Comparison of ENCODE assay signal across 8 cellular contexts in genomic region chr3:186570941-186571643, GRCh38. TPM values are rescaled to one million over a fixed set of nuclear protein-coding genes. Genes with fewer than 3 reads are reported as not detected.
DNase-seq lines count a peak whose midpoint lies in the region; ATAC-seq, FAIRE-seq and TF ChIP-seq lines count a peak whose summit lies in the region.

No MANE protein-coding gene starts in this region.

- peak overlapping the region; percentile 99 for H3K27ac Mint-ChIP-seq in mesothelial cell of epicardium

- intact Hi-C loops in breast epithelium (cut with DNase I; ENCODE audit: low total_unique reads), result no loop called here

- FAIRE-seq in A549 (lab: Jason Lieb, UNC), result no peak

- H3K9ac ChIP-seq in HUES48 (ENCODE audit: low read depth, low read length), result peak overlapping the region; percentile 79

- H3K27ac ChIP-seq in A549, result peak overlapping the region; percentile 89 to 90
- H3K27ac ChIP-seq in HUES48 (ENCODE audit: low read depth, low read length), result peak overlapping the region; percentile 76
- peak overlapping the region; percentile 93 to 96 for H3K27ac ChIP-seq in breast epithelium

- H3K27me3 Mint-ChIP-seq in mesothelial cell of epicardium (ENCODE audit: low read depth), result no peaks in the 10 kb centered on the region

- H3K27me3 ChIP-seq in HUES48 (ENCODE audit: control insufficient read depth, insufficient read depth, low read length) (no peaks in the 10 kb centered on the region), breast epithelium (no peaks in the 10 kb centered on the region)

- no peak for ATAC-seq in A549

- peaks cover 9% of the 10 kb centered on the region for H3K36me3 Mint-ChIP-seq in mesothelial cell of epicardium

- H3K4me3 ChIP-seq in A549, result peak overlapping the region; percentile 85
- peak overlapping the region; percentile 71 for H3K4me3 ChIP-seq in HUES48 (ENCODE audit: low read depth, low read length)
- peak overlapping the region; percentile 80 to 96 (median 92) for H3K4me3 ChIP-seq in breast epithelium

- no peak for TF ChIP-seq RAD21 in A549 (conservative IDR thresholded peaks at IDR 0.05 in 1 of 2, IDR thresholded peaks at IDR 0.05 in 1 of 2)

- H3K4me2 ChIP-seq in A549, result peak overlapping the region; percentile 99

- CTCF ChIA-PET in A549 (lab: Yijun Ruan, JAX), result interaction anchor here (1.5 to 8.0 kb wide), 3 partner anchors 16 to 251 kb away, joined by 4 to 48 read pairs (median 5); partner anchors contain the start of gene AHSG

- H3K4me1 ChIP-seq in A549 (peaks cover 15% of the 10 kb centered on the region; the same call in 2 of the 3 replicates), HUES48 (ENCODE audit: control insufficient read depth, insufficient read depth, low read length) (peaks cover 11% of the 10 kb centered on the region), breast epithelium (peaks cover 4 to 5% of the 10 kb centered on the region in 2 donors)

- POLR2A ChIA-PET in A549 (lab: Yijun Ruan, JAX), result interaction anchor here (0.8 to 1.6 kb wide), 5 partner anchors 16 to 256 kb away, joined by 3 to 24 read pairs (median 5); partner anchors contain the start of gene EIF4A2

- H3K9me3 ChIP-seq in A549 (no peaks in the 10 kb centered on the region), HUES48 (ENCODE audit: control insufficient read depth, insufficient read depth, low read length) (no peaks in the 10 kb centered on the region), breast epithelium (no peaks in the 10 kb centered on the region)

- no peaks in the 10 kb centered on the region for H3K9me3 Mint-ChIP-seq in mesothelial cell of epicardium

- DNase-seq in A549 (ENCODE audit: low read depth in 1 of 2, low spot score in 1 of 2) (no peak), breast epithelium (ENCODE audit: low spot score in 2 of 2) (no peak), mesothelial cell of epicardium (ENCODE audit: low spot score in 2 of 2, unreplicated experiment in 2 of 2) (no peak), HuH-7 (ENCODE audit: low spot score) (no peak), 8988T (no peak), NOMO-1 treated with DMSO at 0.1 percent for 48 hours (lab: John Stamatoyannopoulos, UW; ENCODE audit: unreplicated experiment) (no peak)
- DNase-seq in activated CD4-positive, alpha-beta T cell treated with anti-CD3 and anti-CD28 coated beads, Interleukin-2, amount 50 U/mL, for 48 hours, result no peak

- TF ChIP-seq EP300 in A549 (IDR thresholded peaks at IDR 0.05), result no peak

- TF ChIP-seq CTCF in A549 (IDR thresholded peaks at IDR 0.05), result no peak
- no peak for TF ChIP-seq CTCF in breast epithelium (IDR thresholded peaks at IDR 0.05)
- TF ChIP-seq CTCF in mesothelial cell of epicardium (IDR thresholded peaks at IDR 0.05; ENCODE audit: unreplicated experiment), result no peak

- H3K4me1 Mint-ChIP-seq in mesothelial cell of epicardium, result peaks cover 32% of the 10 kb centered on the region

- WGBS in A549 (ENCODE audit: missing lambda C conversion rate), result 5% methylated on average over 12 of the region's 21 CpGs

- peak overlapping the region; percentile 80 for H3K4me3 Mint-ChIP-seq in mesothelial cell of epicardium

- H3K36me3 ChIP-seq in HUES48 (ENCODE audit: control insufficient read depth, insufficient read depth, low read length) (peaks cover 40% of the 10 kb centered on the region), breast epithelium (peaks cover 7% of the 10 kb centered on the region)

- TF ChIP-seq POLR2A in A549 (IDR thresholded peaks at IDR 0.05; ENCODE audit: low read length), result no peak
- TF ChIP-seq POLR2A in breast epithelium (IDR thresholded peaks at IDR 0.05), result no peak

TF ChIP-seq in A549, 52 proteins besides CTCF, POLR2A, EP300 and RAD21:
- TF ChIP-seq, protein P1, sequence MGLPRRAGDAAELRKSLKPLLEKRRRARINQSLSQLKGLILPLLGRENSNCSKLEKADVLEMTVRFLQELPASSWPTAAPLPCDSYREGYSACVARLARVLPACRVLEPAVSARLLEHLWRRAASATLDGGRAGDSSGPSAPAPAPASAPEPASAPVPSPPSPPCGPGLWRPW (IDR thresholded peaks at IDR 0.05), result no peak
- TF ChIP-seq HOXA7 (CRISPR knock-in tag; IDR thresholded peaks at IDR 0.05) (0 out of 2 replicates have a peak, but pooled peaks have one; percentile 29), ZSCAN20 (CRISPR knock-in tag; IDR thresholded peaks at IDR 0.05) (no peak), NFE2L2 (conservative IDR thresholded peaks at IDR 0.05; ENCODE audit: low read length) (no peak), HDAC2 (IDR thresholded peaks at IDR 0.05) (no peak), ZFP36 (IDR thresholded peaks at IDR 0.05; ENCODE audit: borderline replicate concordance, partially characterized antibody) (no peak)

RNA-seq across cellular contexts. Expression of gene DNAJB11, which starts 0.6 kb away (rescaled TPM):
- polyA plus RNA-seq in A549 (2011; rRNA removed), result 36.0 and 61.9 TPM in 2 replicates
- polyA plus RNA-seq in A549 (2012; cell fraction: cytosol; rRNA removed), result 18.8 and 22.0 TPM in 2 replicates
- 10.9 and 19.6 TPM in 2 replicates for polyA plus RNA-seq in A549 (2012; cell fraction: nucleus; rRNA removed)
- polyA plus RNA-seq in A549 (2017; fragmentation: RNase III; extraction: RNeasy Plus Mini Kit Qiagen cat#74134 plus additional on column Dnase treatment), result 51.7 to 55.2 TPM (median 54.9 TPM) in 3 replicates
- 9.7 and 10.8 TPM in 2 replicates for polyA minus RNA-seq in A549 (2011; rRNA and poly(A)+ RNA removed)
- 10 to 100 TPM; 40.0 to 41.6 (median 41.6) TPM for total RNA-seq in breast epithelium
- 52.1 to 55.2 TPM (median 55.2 TPM) in 3 replicates for total RNA-seq in mesothelial cell of epicardium

RNA-seq across cellular contexts. Expression of gene TBCCD1, which starts 4.0 kb away (rescaled TPM):
- polyA plus RNA-seq in A549 (2011; rRNA removed) (11.4 and 13.5 TPM in 2 replicates), A549 (2017; fragmentation: RNase III; extraction: RNeasy Plus Mini Kit Qiagen cat#74134 plus additional on column Dnase treatment) (5.7 to 5.8 TPM (median 5.8 TPM) in 3 replicates)
- 4.5 and 5.8 TPM in 2 replicates for polyA plus RNA-seq in A549 (2012; cell fraction: cytosol; rRNA removed)
- polyA plus RNA-seq in A549 (2012; cell fraction: nucleus; rRNA removed), result 3.5 and 6.0 TPM in 2 replicates
- 10.6 and 12.2 TPM in 2 replicates for polyA minus RNA-seq in A549 (2011; rRNA and poly(A)+ RNA removed)
- total RNA-seq in breast epithelium (10 to 100 TPM; 15.0 to 19.6 (median 17.4) TPM), mesothelial cell of epicardium (12.2 to 14.5 TPM (median 12.4 TPM) in 3 replicates)

RNA-seq across cellular contexts. Expression of gene CRYGS, which starts 26.9 kb away (rescaled TPM):
- polyA plus RNA-seq in A549 (2011; rRNA removed), result 2.5 and 2.6 TPM in 2 replicates
- polyA plus RNA-seq in A549 (2012; cell fraction: cytosol; rRNA removed), result 0.39 and 1.0 TPM in 2 replicates
- 6.2 and 11.3 TPM in 2 replicates for polyA plus RNA-seq in A549 (2012; cell fraction: nucleus; rRNA removed)
- polyA plus RNA-seq in A549 (2017; fragmentation: RNase III; extraction: RNeasy Plus Mini Kit Qiagen cat#74134 plus additional on column Dnase treatment), result 0.65 to 0.84 TPM (median 0.78 TPM) in 3 replicates
- polyA minus RNA-seq in A549 (2011; rRNA and poly(A)+ RNA removed), result 1.2 and 3.2 TPM in 2 replicates
- 1 to 10 TPM; 3.8 to 5.9 (median 4.2) TPM for total RNA-seq in breast epithelium
- total RNA-seq in mesothelial cell of epicardium, result 4.0 to 4.5 TPM (median 4.4 TPM) in 3 replicates

RNA-seq across cellular contexts. Expression of gene AHSG, which starts 41.8 kb away (rescaled TPM):
- 0.42 and 0.49 TPM in 2 replicates for polyA plus RNA-seq in A549 (2011; rRNA removed)
- polyA plus RNA-seq in A549 (2012; cell fraction: cytosol; rRNA removed), result 0.08 and 0.12 TPM in 2 replicates
- 0.04 and 0.07 TPM in 2 replicates for polyA plus RNA-seq in A549 (2012; cell fraction: nucleus; rRNA removed)
- polyA plus RNA-seq in A549 (2017; fragmentation: RNase III; extraction: RNeasy Plus Mini Kit Qiagen cat#74134 plus additional on column Dnase treatment), result 0.05 to 0.08 TPM in 2 of 3 replicates, not detected in the other
- polyA minus RNA-seq in A549 (2011; rRNA and poly(A)+ RNA removed), result 0.33 and 0.44 TPM in 2 replicates
- total RNA-seq in breast epithelium, result not detected
- 0.14 TPM in 1 of 3 replicates, not detected in the others for total RNA-seq in mesothelial cell of epicardium
